13 cellular contexts compared by ENCODE assay signal in the genomic region with DNA sequence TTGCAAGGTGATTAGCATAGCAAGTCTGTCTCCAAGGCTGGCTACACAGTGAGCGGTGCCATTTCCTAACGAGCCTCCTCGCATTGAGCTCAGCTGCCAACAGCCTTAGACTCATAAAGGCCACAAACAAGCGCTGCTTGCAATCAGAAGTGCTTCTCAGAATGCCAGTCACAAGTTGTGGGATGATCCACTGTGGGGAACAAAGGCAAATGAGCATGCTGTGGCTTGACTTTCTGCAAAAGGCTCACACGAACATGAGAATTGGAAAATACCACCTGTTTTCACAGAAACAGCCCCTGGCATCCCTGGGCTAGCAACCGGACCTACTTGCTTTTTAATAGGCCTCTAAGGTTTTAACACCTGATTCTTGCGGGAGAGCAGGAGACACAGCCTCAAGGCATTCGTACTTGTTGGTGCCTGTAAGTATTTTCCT.
DNase-seq lines count a peak whose midpoint lies in the region; ATAC-seq and TF ChIP-seq lines count a peak whose summit lies in the region.
"Had no signal": no experiment of that assay in that cellular context is flagged by ENCODE, and none has a peak within 500 bp of the region (broad histone marks: within the 10 kb centered on the region; RNA-seq: fewer than 3 reads in every experiment).

No MANE protein-coding gene starts in this region.

- no peak overlapping the region for H3K4me3 Mint-ChIP-seq in activated CD8-positive, alpha-beta T cell treated with anti-CD3 and anti-CD28 coated beads, Interleukin-2, amount 10 ng/mL, durations not matched to agents 7 days and 5 days
- H3K4me3 Mint-ChIP-seq: naive thymus-derived CD8-positive, alpha-beta T cell had no signal

- no peak for ATAC-seq in HG03139 (IDR thresholded peaks at IDR 0.05; ENCODE audit: unreplicated experiment)
- no peak for ATAC-seq in activated CD8-positive, alpha-beta T cell treated with anti-CD3 and anti-CD28 coated beads, Interleukin-2, amount 10 ng/mL, durations not matched to agents 7 days and 5 days
- ATAC-seq: activated naive CD4-positive, alpha-beta T cell treated with anti-CD3 and anti-CD28 coated beads, Interleukin-2, amount 50 U/mL, for 72 hours; naive thymus-derived CD8-positive, alpha-beta T cell had no signal

- no peaks in the 10 kb centered on the region for H3K27me3 ChIP-seq in prostate gland (replicated peaks; ENCODE audit: insufficient read depth)

- H3K27ac Mint-ChIP-seq in activated CD8-positive, alpha-beta T cell treated with anti-CD3 and anti-CD28 coated beads, Interleukin-2, amount 10 ng/mL, durations not matched to agents 7 days and 5 days: no peak overlapping the region
- H3K27ac Mint-ChIP-seq: activated naive CD4-positive, alpha-beta T cell treated with anti-CD3 and anti-CD28 coated beads, Interleukin-2, amount 50 U/mL, for 72 hours; naive thymus-derived CD8-positive, alpha-beta T cell had no signal

- no peaks in the 10 kb centered on the region for H3K9me3 Mint-ChIP-seq in activated CD8-positive, alpha-beta T cell treated with anti-CD3 and anti-CD28 coated beads, Interleukin-2, amount 10 ng/mL, durations not matched to agents 7 days and 5 days (ENCODE audit: insufficient read depth)
- H3K9me3 Mint-ChIP-seq: activated naive CD4-positive, alpha-beta T cell treated with anti-CD3 and anti-CD28 coated beads, Interleukin-2, amount 50 U/mL, for 72 hours; naive thymus-derived CD8-positive, alpha-beta T cell had no signal

- peak; percentile 32 for TF ChIP-seq POLR2A in prostate gland (IDR thresholded peaks at IDR 0.05)

- CTCF ChIA-PET in activated CD8-positive, alpha-beta T cell treated with anti-CD3 and anti-CD28 coated beads, Interleukin-2, amount 10 ng/mL, durations not matched to agents 7 days and 5 days (lab: Charles Lee): interaction anchor here (3.1 kb wide), 1 partner anchor 25 kb away, joined by 8 read pairs; no protein-coding TSS in a partner anchor

- peak overlapping the region; percentile 73 to 77 for H3K27ac ChIP-seq in prostate gland

- H3K36me3 Mint-ChIP-seq in activated CD8-positive, alpha-beta T cell treated with anti-CD3 and anti-CD28 coated beads, Interleukin-2, amount 10 ng/mL, durations not matched to agents 7 days and 5 days (ENCODE audit: low read depth): no peaks in the 10 kb centered on the region

- POLR2A ChIA-PET in activated CD8-positive, alpha-beta T cell treated with anti-CD3 and anti-CD28 coated beads, Interleukin-2, amount 10 ng/mL, durations not matched to agents 7 days and 5 days (lab: Charles Lee): no interaction called here

- H3K27me3 Mint-ChIP-seq in activated CD8-positive, alpha-beta T cell treated with anti-CD3 and anti-CD28 coated beads, Interleukin-2, amount 10 ng/mL, durations not matched to agents 7 days and 5 days (ENCODE audit: low read depth): no peaks in the 10 kb centered on the region
- H3K27me3 Mint-ChIP-seq: naive thymus-derived CD8-positive, alpha-beta T cell had no signal

- H3K4me1 ChIP-seq in prostate gland (replicated peaks): peaks cover 7% of the 10 kb centered on the region

- intact Hi-C loops in prostate gland (cut with DNase I): no loop called here

- no peaks in the 10 kb centered on the region for H3K4me1 Mint-ChIP-seq in activated CD8-positive, alpha-beta T cell treated with anti-CD3 and anti-CD28 coated beads, Interleukin-2, amount 10 ng/mL, durations not matched to agents 7 days and 5 days (ENCODE audit: low read depth)

- no peak for TF ChIP-seq CTCF in prostate gland (IDR thresholded peaks at IDR 0.05)

- no peak overlapping the region for H3K4me3 ChIP-seq in prostate gland

- DNase-seq in DMS79 treated with DMSO at 0.1 percent for 48 hours (lab: John Stamatoyannopoulos, UW) (peak; percentile 57), anterior cingulate cortex (lab: John Stamatoyannopoulos, UW) (peak in 48 of 58 donors; percentile 18 to 91 (median 65)), hippocampal formation (lab: John Stamatoyannopoulos, UW) (peak; percentile 73 to 80), prostate gland (ENCODE audit: low spot score) (peak; percentile 88)
- no peak for DNase-seq in stimulated activated CD4-positive, alpha-beta T cell treated with anti-CD3 and anti-CD28 coated beads, Interleukin-12 subunit alpha, Interleukin-12 subunit beta, amount 100 ng/mL, for 4 hours
- DNase-seq in activated T-cell treated with anti-CD3 and anti-CD28 coated beads, Interleukin-2, amount 50 U/mL, for 1 hour: no peak
- DNase-seq in activated CD8-positive, alpha-beta T cell treated with anti-CD3 and anti-CD28 coated beads, Interleukin-2, amount 10 ng/mL, durations not matched to agents 7 days and 5 days: no peak
- DNase-seq: effector memory CD4-positive, alpha-beta T cell; NCI-H1436; stimulated activated CD4-positive, alpha-beta T cell treated with anti-CD3 and anti-CD28 coated beads, Interleukin-4, amount 100 ng/mL, for 24 hours had no signal

- no peaks in the 10 kb centered on the region for H3K9me3 ChIP-seq in prostate gland

- WGBS in prostate gland: 32% methylated on average over 8 of the region's 8 CpGs

- no peaks in the 10 kb centered on the region for H3K36me3 ChIP-seq in prostate gland

Comparison
In these comparisons a context has a peak if more than half of its experiments do, and no peak if none do; other contexts are left out.
1. DNase-seq: peak in DMS79 treated with DMSO at 0.1 percent for 48 hours (single experiment), anterior cingulate cortex (48 of 58), hippocampal formation (2 of 2) and prostate gland (single experiment); none in stimulated activated CD4-positive, alpha-beta T cell treated with anti-CD3 and anti-CD28 coated beads, Interleukin-12 subunit alpha, Interleukin-12 subunit beta, amount 100 ng/mL, for 4 hours (single experiment), activated T-cell treated with anti-CD3 and anti-CD28 coated beads, Interleukin-2, amount 50 U/mL, for 1 hour (single experiment) and activated CD8-positive, alpha-beta T cell treated with anti-CD3 and anti-CD28 coated beads, Interleukin-2, amount 10 ng/mL, durations not matched to agents 7 days and 5 days (single experiment).